In the genomic region with DNA sequence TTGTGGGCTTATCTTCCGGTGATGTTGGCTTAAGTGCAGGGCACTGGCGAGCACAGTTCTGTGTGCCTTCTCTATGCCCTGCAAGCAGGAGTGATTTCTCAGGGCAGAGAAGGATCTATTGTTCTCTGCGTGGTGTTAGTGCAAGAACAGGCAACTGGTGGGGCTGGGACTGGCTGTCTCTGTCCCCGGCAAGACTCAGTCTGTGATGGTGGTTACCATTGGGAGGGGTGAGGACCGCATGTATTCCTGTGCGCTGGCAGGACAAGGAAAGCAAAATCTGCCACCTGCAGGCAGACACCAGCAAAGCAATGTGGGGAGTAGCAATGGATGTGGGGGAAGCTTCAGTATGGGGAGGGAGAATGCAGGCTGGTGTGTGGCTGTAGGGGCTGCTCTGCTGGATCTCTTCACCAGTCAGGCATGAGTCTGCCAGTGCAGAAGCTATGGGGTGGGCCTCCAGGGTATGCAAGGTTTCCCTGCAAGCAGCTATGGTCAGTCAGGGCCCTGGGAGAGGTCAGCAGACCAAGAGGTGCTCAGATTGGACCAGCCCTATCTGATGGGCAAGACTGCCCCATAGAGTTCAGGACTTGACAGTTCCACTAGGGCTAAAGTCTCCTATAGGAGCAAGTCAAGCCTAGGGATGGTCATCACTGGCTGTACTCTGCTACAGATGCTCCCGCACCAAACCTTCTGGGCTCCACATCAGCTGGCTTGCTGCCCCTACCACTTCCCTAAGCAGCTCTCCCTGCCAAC, we compare ENCODE assay signal across 13 cellular contexts. TPM values are rescaled to one million over a fixed set of nuclear protein-coding genes. Genes with fewer than 3 reads are reported as not detected.
A peak's percentile ranks its signal among the peaks of the same experiment; 100 is the strongest.
DNase-seq lines count a peak whose midpoint lies in the region; ATAC-seq, FAIRE-seq and TF ChIP-seq lines count a peak whose summit lies in the region.
"Had no signal": no experiment of that assay in that cellular context is flagged by ENCODE, and none has a peak within 500 bp of the region (broad histone marks: within the 10 kb centered on the region; RNA-seq: fewer than 3 reads in every experiment).

No MANE protein-coding gene starts in this region.

- intact Hi-C loops in K562 (cut with micrococcal nuclease), result no loop called here
- intact Hi-C loops in left lung (cut with DNase I), result no loop called here
- intact Hi-C loops in dorsolateral prefrontal cortex (cut with DNase I), result no loop called here

- TF ChIP-seq EP300 in K562 (IDR thresholded peaks at IDR 0.05; ENCODE audit: low read length), result no peak

- FAIRE-seq in K562 (lab: Jason Lieb, UNC), result no peak

- CTCF ChIA-PET in HEK293T (lab: Yijun Ruan, JAX) (interaction anchor here (0.6 to 1.5 kb wide), 4 partner anchors 11 to 444 kb away, joined by 3 to 4 read pairs (median 3); no protein-coding TSS in a partner anchor), K562 (lab: Yijun Ruan, JAX; ENCODE audit: low intra/inter-chr PET ratio) (interaction anchor here (0.6 to 1.8 kb wide), 2 partner anchors 302 to 652 kb away, joined by 4 to 5 read pairs; no protein-coding TSS in a partner anchor)

- H3K36me3 ChIP-seq in K562 (ENCODE audit: control insufficient read depth, insufficient read depth, low read length) (no peaks in the 10 kb centered on the region), left lung (no peaks in the 10 kb centered on the region)
- H3K36me3 ChIP-seq: ascending aorta had no signal

- H3K27me3 ChIP-seq in K562 (ENCODE audit: control insufficient read depth in 2 of 2, insufficient read depth in 2 of 2, low read length in 2 of 2), result no peaks in the 10 kb centered on the region
- H3K27me3 ChIP-seq in left lung, result no peaks in the 10 kb centered on the region
- H3K27me3 ChIP-seq in dorsolateral prefrontal cortex, result peaks cover 0 to 26% (median 0%) of the 10 kb centered on the region in 45 donors
- H3K27me3 ChIP-seq: ascending aorta had no signal

- TF ChIP-seq RAD21 in K562 (CRISPR knock-in tag; conservative IDR thresholded peaks at IDR 0.05 in 1 of 2, IDR thresholded peaks at IDR 0.05 in 1 of 2), result peak in 1 of 2 experiments; percentile 44; a peak in 2 of 4 replicates

- no peaks in the 10 kb centered on the region for H3K9me1 ChIP-seq in K562 (ENCODE audit: control insufficient read depth, insufficient read depth, low read length)

- H3K4me2 ChIP-seq in K562 (ENCODE audit: insufficient read depth, low read length), result no peak overlapping the region; the same call in 1 of the 2 replicates

- POLR2A ChIA-PET in HEK293T (lab: Yijun Ruan, JAX), result interaction anchor here (0.6 kb wide), 1 partner anchor 237 kb away, joined by 3 read pairs; no protein-coding TSS in a partner anchor
- POLR2A ChIA-PET in K562 (lab: Yijun Ruan, JAX), result interaction anchor here (1.9 kb wide), 1 partner anchor 18 kb away, joined by 5 read pairs; no protein-coding TSS in a partner anchor

- TF ChIP-seq CTCF in K562 (IDR thresholded peaks at IDR 0.05 in 2 of 3, conservative IDR thresholded peaks at IDR 0.05 in 1 of 3; ENCODE audit: insufficient read depth in 2 of 3, low read depth in 1 of 3, low read length in 3 of 3) (peak; percentile 37 to 51 (median 40); a peak in 5 of 6 replicates), left lung (IDR thresholded peaks at IDR 0.05) (no peak), dorsolateral prefrontal cortex (IDR thresholded peaks at IDR 0.05 in 54 of 56, conservative IDR thresholded peaks at IDR 0.05 in 2 of 56; ENCODE audit: low read depth in 1 of 56, partially characterized antibody in 56 of 56) (peak in 1 of 56 donors; percentile 15)

- peak; percentile 91 for ATAC-seq in K562
- peak; percentile 88 for ATAC-seq in left lung

- no peak for TF ChIP-seq POLR2A in K562 (conservative IDR thresholded peaks at IDR 0.05)

- peak; percentile 13 for DNase-seq in AG08395 (ENCODE audit: low spot score)
- peak; percentile 45 for DNase-seq in HEK293T (ENCODE audit: extremely low spot score)
- DNase-seq in K562 (ENCODE audit: extremely low read depth in 1 of 4, low spot score in 3 of 4), result peak in 2 of 4 experiments; percentile 27 to 32
- DNase-seq in left lung, result no peak
- no peak for DNase-seq in C1 segment of cervical spinal cord (lab: John Stamatoyannopoulos, UW)
- no peak for DNase-seq in HPDE6-E6E7 (ENCODE audit: extremely low spot score)
- no peak for DNase-seq in hippocampal formation (lab: John Stamatoyannopoulos, UW)
- DNase-seq in dorsolateral prefrontal cortex, result no peak
- DNase-seq: activated CD4-positive, alpha-beta T cell treated with anti-CD3 and anti-CD28 coated beads for 4 hours; kidney glomerular epithelial cell had no signal

- no peaks in the 10 kb centered on the region for H3K79me2 ChIP-seq in K562 (ENCODE audit: control insufficient read depth, insufficient read depth, low read length)

- peaks cover 7% of the 10 kb centered on the region for H3K9me3 ChIP-seq in K562 (replicated peaks; ENCODE audit: control insufficient read depth, insufficient read depth, low read depth, low read length)
- H3K9me3 ChIP-seq in left lung, result peaks cover 0 to 20% of the 10 kb centered on the region in 2 donors

- no peak overlapping the region for H3K4me3 ChIP-seq in K562
- no peak overlapping the region for H3K4me3 ChIP-seq in left lung
- H3K4me3 ChIP-seq in dorsolateral prefrontal cortex, result no peak overlapping the region
- H3K4me3 ChIP-seq: ascending aorta had no signal

- no TSS peak for BruUV-seq in K562 (replicated peaks; lab: Mats Ljungman, UMichigan)

- H3K4me1 ChIP-seq in K562 (replicated peaks in 1 of 2; ENCODE audit: control insufficient read depth in 2 of 2, insufficient read depth in 2 of 2, low read length in 2 of 2) (no peaks in the 10 kb centered on the region), left lung (no peaks in the 10 kb centered on the region)
- H3K4me1 ChIP-seq: ascending aorta, Caco-2 had no signal

- in situ Hi-C loops in K562 (cut with MboI), result no loop called here

- no peaks in the 10 kb centered on the region for H4K20me1 ChIP-seq in K562 (replicated peaks; ENCODE audit: control insufficient read depth, insufficient read depth, low read length)

- WGBS in K562 (ENCODE audit: insufficient coverage, low coverage, missing lambda C conversion rate), result 61% methylated on average over 6 of the region's 7 CpGs

- H3K27ac ChIP-seq in K562 (ENCODE audit: extremely low read depth, low read depth, low read length) (no peak overlapping the region), left lung (no peak overlapping the region), dorsolateral prefrontal cortex (no peak overlapping the region)
- H3K27ac ChIP-seq: ascending aorta, HL-60 had no signal

- no peak overlapping the region for H3K9ac ChIP-seq in K562 (ENCODE audit: insufficient read depth in 1 of 2, low read depth in 2 of 2, low read length in 2 of 2)

- H2AFZ ChIP-seq in K562 (ENCODE audit: low read depth, low read length), result peak overlapping the region; percentile 45; the same call in 1 of the 2 replicates

RNA-seq across cellular contexts. Expression of a gene that starts 16.8 kb away (rescaled TPM):
- not detected in 2 replicates for total RNA-seq in K562 (2011; cell fraction: chromatin; rRNA removed; ENCODE audit: low replicate concordance)
- not detected in 2 replicates for total RNA-seq in K562 (2011; cell fraction: nucleolus; rRNA removed)
- not detected in 2 replicates for total RNA-seq in K562 (2011; cell fraction: nucleoplasm; rRNA removed)
- not detected in 2 replicates for total RNA-seq in K562 (2014; rRNA removed)
- not detected in 2 replicates for total RNA-seq in K562 (2014; rRNA removed; fragmentation: Illumina TruSeq; extraction: Trizol)
- not detected in 2 replicates for total RNA-seq in K562 (2015; rRNA removed; fragmentation: Illumina TruSeq; extraction: Trizol)
- total RNA-seq in K562 (2021), result not detected in 2 replicates
- not detected in 2 replicates for polyA plus RNA-seq in K562 (2011; rRNA removed)
- polyA plus RNA-seq in K562 (2011; cell fraction: cytosol; rRNA removed), result not detected in 2 replicates
- polyA plus RNA-seq in K562 (2011; cell fraction: nucleus; rRNA removed), result not detected in 2 replicates
- polyA plus RNA-seq in K562 (2012), result not detected in 2 replicates
- polyA plus RNA-seq in K562 (2014; fragmentation: Illumina TruSeq; extraction: Trizol), result not detected in 2 replicates
- polyA plus RNA-seq in K562 (2014; fragmentation: Nextera tagmentation; extraction: Ambion mirVana), result under 1 TPM in 1 of 2 experiments, not detected in 1; 0.11 TPM
- polyA plus RNA-seq in K562 (2014; rRNA removed), result not detected in 2 replicates
- polyA minus RNA-seq in K562 (2011; rRNA and poly(A)+ RNA removed), result not detected in 2 replicates
- not detected in 2 replicates for polyA minus RNA-seq in K562 (2011; cell fraction: cytosol; rRNA and poly(A)+ RNA removed)
- not detected in 2 replicates for polyA minus RNA-seq in K562 (2011; cell fraction: nucleus; rRNA and poly(A)+ RNA removed)
- 1 to 10 TPM; 1.8 to 3.6 TPM for total RNA-seq in left lung
- total RNA-seq in dorsolateral prefrontal cortex, result 1 to 10 TPM in 15 of 120 experiments, under 1 TPM in 3, not detected in 102; 0.84 to 2.7 (median 1.2) TPM
- total RNA-seq: Caco-2 had no signal

RNA-seq across cellular contexts. Expression of a gene that starts 23.0 kb away (rescaled TPM):
- total RNA-seq in K562 (2011; cell fraction: chromatin; rRNA removed; ENCODE audit: low replicate concordance), result not detected in 2 replicates
- not detected in 2 replicates for total RNA-seq in K562 (2011; cell fraction: nucleolus; rRNA removed)
- total RNA-seq in K562 (2011; cell fraction: nucleoplasm; rRNA removed), result 0.66 TPM in 1 of 2 replicates, not detected in the other
- 0.37 TPM in 1 of 2 replicates, not detected in the other for total RNA-seq in K562 (2014; rRNA removed)
- 0.29 TPM in 1 of 2 replicates, not detected in the other for total RNA-seq in K562 (2014; rRNA removed; fragmentation: Illumina TruSeq; extraction: Trizol)
- total RNA-seq in K562 (2015; rRNA removed; fragmentation: Illumina TruSeq; extraction: Trizol), result 0.22 TPM in 1 of 2 replicates, not detected in the other
- total RNA-seq in K562 (2021), result not detected in 2 replicates
- 0.15 and 0.38 TPM in 2 replicates for polyA plus RNA-seq in K562 (2011; rRNA removed)
- polyA plus RNA-seq in K562 (2011; cell fraction: cytosol; rRNA removed), result 0.12 and 0.57 TPM in 2 replicates
- polyA plus RNA-seq in K562 (2011; cell fraction: nucleus; rRNA removed), result not detected in 2 replicates
- polyA plus RNA-seq in K562 (2012), result 0.35 and 0.50 TPM in 2 replicates
- 0.28 TPM in 1 of 2 replicates, not detected in the other for polyA plus RNA-seq in K562 (2014; fragmentation: Illumina TruSeq; extraction: Trizol)
- under 1 TPM; 0.17 to 0.55 TPM for polyA plus RNA-seq in K562 (2014; fragmentation: Nextera tagmentation; extraction: Ambion mirVana)
- polyA plus RNA-seq in K562 (2014; rRNA removed), result not detected in 2 replicates
- polyA minus RNA-seq in K562 (2011; rRNA and poly(A)+ RNA removed), result not detected in 2 replicates
- polyA minus RNA-seq in K562 (2011; cell fraction: cytosol; rRNA and poly(A)+ RNA removed), result not detected in 2 replicates
- polyA minus RNA-seq in K562 (2011; cell fraction: nucleus; rRNA and poly(A)+ RNA removed), result not detected in 2 replicates
- 10 to 100 TPM in 1 of 2 donors, 1 to 10 TPM in 1; 2.6 to 10.4 TPM for total RNA-seq in left lung
- 1 to 10 TPM in 39 of 120 experiments, under 1 TPM in 16, not detected in 65; 0.62 to 5.9 (median 1.3) TPM for total RNA-seq in dorsolateral prefrontal cortex
- total RNA-seq: ascending aorta, Caco-2 had no signal

RNA-seq across cellular contexts. Expression of a gene that starts 33.4 kb away (rescaled TPM):
- not detected in 2 replicates for total RNA-seq in K562 (2011; cell fraction: chromatin; rRNA removed; ENCODE audit: low replicate concordance)
- total RNA-seq in K562 (2011; cell fraction: nucleolus; rRNA removed), result not detected in 2 replicates
- not detected in 2 replicates for total RNA-seq in K562 (2011; cell fraction: nucleoplasm; rRNA removed)
- total RNA-seq in K562 (2014; rRNA removed), result not detected in 2 replicates
- total RNA-seq in K562 (2014; rRNA removed; fragmentation: Illumina TruSeq; extraction: Trizol), result not detected in 2 replicates
- not detected in 2 replicates for total RNA-seq in K562 (2015; rRNA removed; fragmentation: Illumina TruSeq; extraction: Trizol)
- not detected in 2 replicates for total RNA-seq in K562 (2021)
- polyA plus RNA-seq in K562 (2011; rRNA removed), result not detected in 2 replicates
- polyA plus RNA-seq in K562 (2011; cell fraction: cytosol; rRNA removed), result not detected in 2 replicates
- polyA plus RNA-seq in K562 (2011; cell fraction: nucleus; rRNA removed), result not detected in 2 replicates
- not detected in 2 replicates for polyA plus RNA-seq in K562 (2012)
- polyA plus RNA-seq in K562 (2014; fragmentation: Illumina TruSeq; extraction: Trizol), result not detected in 2 replicates
- not detected for polyA plus RNA-seq in K562 (2014; fragmentation: Nextera tagmentation; extraction: Ambion mirVana)
- polyA plus RNA-seq in K562 (2014; rRNA removed), result not detected in 2 replicates
- polyA minus RNA-seq in K562 (2011; rRNA and poly(A)+ RNA removed), result not detected in 2 replicates
- not detected in 2 replicates for polyA minus RNA-seq in K562 (2011; cell fraction: cytosol; rRNA and poly(A)+ RNA removed)
- polyA minus RNA-seq in K562 (2011; cell fraction: nucleus; rRNA and poly(A)+ RNA removed), result not detected in 2 replicates
- 10 to 100 TPM in 1 of 2 donors, 1 to 10 TPM in 1; 2.5 to 35.0 TPM for total RNA-seq in left lung
- total RNA-seq in dorsolateral prefrontal cortex, result 1 to 10 TPM in 38 of 120 experiments, under 1 TPM in 81, not detected in 1; 0.18 to 3.4 (median 0.81) TPM
- total RNA-seq: ascending aorta, Caco-2 had no signal

Comparison
In these comparisons a context has a peak if more than half of its experiments do, and no peak if none do; other contexts are left out.
1. DNase-seq: peak in AG08395 (single experiment) and HEK293T (single experiment); none in left lung (0 of 2), C1 segment of cervical spinal cord (0 of 14), HPDE6-E6E7 (single experiment), hippocampal formation (0 of 2) and dorsolateral prefrontal cortex (0 of 10).
2. CTCF ChIP-seq: peak in K562 (3 of 3); none in left lung (0 of 2).